ENCODE assay signal across 13 cellular contexts in the genomic region with DNA sequence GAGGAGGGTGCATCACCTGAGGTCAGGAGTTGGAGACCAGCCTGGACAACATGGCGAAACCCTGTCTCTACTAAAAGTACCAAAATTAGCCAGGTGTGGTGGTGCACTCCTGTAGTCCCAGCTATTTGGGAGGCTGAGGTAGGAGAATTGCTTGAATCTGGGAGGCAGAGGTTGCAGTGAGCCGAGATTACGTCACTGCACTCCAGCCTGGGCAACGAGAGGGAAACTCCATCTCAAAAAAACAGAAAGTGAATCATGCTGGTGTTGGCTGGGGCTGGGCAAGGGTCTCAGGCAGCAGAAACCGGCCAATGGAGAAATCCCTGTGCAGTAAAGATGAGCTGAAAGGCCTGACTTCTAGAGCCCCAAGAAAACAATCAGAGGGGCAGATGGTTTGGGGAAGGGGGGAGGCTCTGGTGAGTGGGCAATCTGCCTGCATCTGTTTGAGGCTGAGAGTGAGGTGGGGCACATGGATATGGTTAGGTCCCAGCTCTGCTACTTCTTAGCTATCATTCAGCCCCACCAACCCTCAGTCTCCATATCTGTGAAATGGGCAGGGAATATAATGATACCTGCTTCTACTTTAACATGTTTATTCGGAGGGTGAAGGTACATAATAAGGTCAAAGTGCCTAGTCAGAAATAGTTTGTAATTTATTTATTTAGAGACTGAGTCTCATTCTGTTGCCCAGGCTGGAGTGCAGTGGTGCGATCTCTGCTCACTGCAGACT. TPM values are rescaled to one million over a fixed set of nuclear protein-coding genes. Genes with fewer than 3 reads are reported as not detected.
DNase-seq lines count a peak whose midpoint lies in the region; ATAC-seq and TF ChIP-seq lines count a peak whose summit lies in the region.
"Had no signal": no experiment of that assay in that cellular context is flagged by ENCODE, and none has a peak within 500 bp of the region (broad histone marks: within the 10 kb centered on the region; RNA-seq: fewer than 3 reads in every experiment).

No MANE protein-coding gene starts in this region.

- DNase-seq in DMS 273 treated with DMSO at 0.1 percent for 48 hours (lab: John Stamatoyannopoulos, UW) (peak; percentile 8), NCI-H524 treated with DMSO at 0.1 percent for 48 hours (lab: John Stamatoyannopoulos, UW) (peak; percentile 40), type B pancreatic cell (ENCODE audit: extremely low spot score, unreplicated experiment) (no peak), GM13977 (ENCODE audit: low spot score) (no peak), DMS53 treated with DMSO at 0.1 percent for 48 hours (lab: John Stamatoyannopoulos, UW; ENCODE audit: unreplicated experiment) (no peak)
- no peak for DNase-seq in CD4-positive, alpha-beta T cell
- DNase-seq: ACHN; CD4-positive, CD25-positive, alpha-beta regulatory T cell; KBM-7 had no signal

- H3K27me3 Mint-ChIP-seq in brain: no peaks in the 10 kb centered on the region
- no peaks in the 10 kb centered on the region for H3K27me3 Mint-ChIP-seq in type B pancreatic cell
- H3K27me3 Mint-ChIP-seq in CD4-positive, alpha-beta T cell: peaks cover 3% of the 10 kb centered on the region

- H3K9me3 Mint-ChIP-seq in brain: peaks cover 0 to 2% (median 0%) of the 10 kb centered on the region in 5 experiments
- no peaks in the 10 kb centered on the region for H3K9me3 Mint-ChIP-seq in type B pancreatic cell
- H3K9me3 Mint-ChIP-seq in CD4-positive, alpha-beta T cell: no peaks in the 10 kb centered on the region
- H3K9me3 Mint-ChIP-seq: CD4-positive, CD25-positive, alpha-beta regulatory T cell had no signal

- no peak for TF ChIP-seq CTCF in brain (conservative IDR thresholded peaks at IDR 0.05)
- TF ChIP-seq CTCF in type B pancreatic cell (conservative IDR thresholded peaks at IDR 0.05): no peak
- no peak for TF ChIP-seq CTCF in GM13977 (IDR thresholded peaks at IDR 0.05; ENCODE audit: extremely low read depth, insufficient read depth, missing control alignments)
- no peak for TF ChIP-seq CTCF in CD4-positive, alpha-beta T cell (IDR thresholded peaks at IDR 0.05)

- in situ Hi-C loops in GM13977 (cut with MboI; ENCODE audit: low pct_unique_long_range_greater_than_20kb, low sequenced_read_pairs, unreplicated experiment): no loop called here

- CTCF ChIA-PET in CD4-positive, alpha-beta T cell (lab: Charles Lee): no interaction called here

- no peak for ATAC-seq in CD4-positive, alpha-beta T cell (ENCODE audit: poor library complexity)
- ATAC-seq: HCT116 had no signal

- POLR2A ChIA-PET in CD4-positive, alpha-beta T cell (lab: Charles Lee): no interaction called here

- H3K4me1 Mint-ChIP-seq in brain: peaks cover 21% of the 10 kb centered on the region
- peaks cover 12% of the 10 kb centered on the region for H3K4me1 Mint-ChIP-seq in type B pancreatic cell (ENCODE audit: unreplicated experiment)
- H3K4me1 Mint-ChIP-seq in CD4-positive, alpha-beta T cell (ENCODE audit: low read depth): no peaks in the 10 kb centered on the region
- H3K4me1 Mint-ChIP-seq: CD4-positive, CD25-positive, alpha-beta regulatory T cell had no signal

- H3K27ac ChIP-seq in CD4-positive, alpha-beta T cell (ENCODE audit: low read depth, low read length): no peak overlapping the region
- H3K27ac ChIP-seq: BLaER1 treated with 17β-estradiol and CSF1 and Interleukin-3, amounts not matched to agents 10 nM and 100 nM; HL-60 had no signal

- H3K36me3 Mint-ChIP-seq in brain: no peaks in the 10 kb centered on the region
- no peaks in the 10 kb centered on the region for H3K36me3 Mint-ChIP-seq in type B pancreatic cell
- H3K36me3 Mint-ChIP-seq in CD4-positive, alpha-beta T cell (ENCODE audit: low read depth): no peaks in the 10 kb centered on the region
- H3K36me3 Mint-ChIP-seq: CD4-positive, CD25-positive, alpha-beta regulatory T cell had no signal

- no peaks in the 10 kb centered on the region for H3K27me3 ChIP-seq in CD4-positive, alpha-beta T cell (ENCODE audit: control insufficient read depth, insufficient read depth, low read length)
- H3K27me3 ChIP-seq: BLaER1 treated with 17β-estradiol and CSF1 and Interleukin-3, amounts not matched to agents 10 nM and 100 nM had no signal

- H3K27ac Mint-ChIP-seq in brain: peak overlapping the region in 4 of 5 experiments; percentile 11 to 83 (median 40)
- H3K27ac Mint-ChIP-seq in type B pancreatic cell: peak overlapping the region; percentile 18
- no peak overlapping the region for H3K27ac Mint-ChIP-seq in CD4-positive, alpha-beta T cell
- H3K27ac Mint-ChIP-seq: CD4-positive, CD25-positive, alpha-beta regulatory T cell had no signal

- H3K9me3 ChIP-seq in CD4-positive, alpha-beta T cell (ENCODE audit: control insufficient read depth, low read length): no peaks in the 10 kb centered on the region
- H3K9me3 ChIP-seq: BLaER1 treated with 17β-estradiol and CSF1 and Interleukin-3, amounts not matched to agents 10 nM and 100 nM had no signal

- intact Hi-C loops in CD4-positive, alpha-beta T cell (cut with DNase I, micrococcal nuclease): loop anchor here in 1 of 2 experiments (5.0 kb wide), 1 partner anchor 64 kb away; no protein-coding TSS in a partner anchor

- H3K4me3 Mint-ChIP-seq in brain (no peak overlapping the region), type B pancreatic cell (no peak overlapping the region)
- H3K4me3 Mint-ChIP-seq in CD4-positive, alpha-beta T cell: no peak overlapping the region
- H3K4me3 Mint-ChIP-seq: CD4-positive, CD25-positive, alpha-beta regulatory T cell had no signal

RNA-seq across cellular contexts. Expression of a gene that starts 21.3 kb away (rescaled TPM):
- 1,091 TPM for polyA plus RNA-seq in brain (ENCODE audit: insufficient read depth, low read depth, low replicate concordance)
- 400 and 501 TPM in 2 replicates for total RNA-seq in type B pancreatic cell (ENCODE audit: low replicate concordance)
- total RNA-seq in CD4-positive, alpha-beta T cell: 100 to 1,000 TPM; 112 to 116 TPM

RNA-seq across cellular contexts. Expression of a gene that starts 29.5 kb away (rescaled TPM):
- 10.9 TPM for polyA plus RNA-seq in brain (ENCODE audit: insufficient read depth, low read depth, low replicate concordance)
- 46.6 and 65.2 TPM in 2 replicates for total RNA-seq in type B pancreatic cell (ENCODE audit: low replicate concordance)
- total RNA-seq in CD4-positive, alpha-beta T cell: 10 to 100 TPM; 33.0 to 34.3 TPM

RNA-seq across cellular contexts. Expression of a gene that starts 29.6 kb away (rescaled TPM):
- polyA plus RNA-seq in brain (ENCODE audit: insufficient read depth, low read depth, low replicate concordance): 25.4 TPM
- 27.7 and 33.9 TPM in 2 replicates for total RNA-seq in type B pancreatic cell (ENCODE audit: low replicate concordance)
- 10 to 100 TPM; 18.6 to 19.4 TPM for total RNA-seq in CD4-positive, alpha-beta T cell

RNA-seq across cellular contexts. Expression of a gene that starts 47.7 kb away (rescaled TPM):
- 69.7 TPM for polyA plus RNA-seq in brain (ENCODE audit: insufficient read depth, low read depth, low replicate concordance)
- 22.0 and 71.7 TPM in 2 replicates for total RNA-seq in type B pancreatic cell (ENCODE audit: low replicate concordance)
- not detected for total RNA-seq in CD4-positive, alpha-beta T cell
- total RNA-seq: CD4-positive, CD25-positive, alpha-beta regulatory T cell had no signal
- polyA plus RNA-seq: CD4-positive, CD25-positive, alpha-beta regulatory T cell had no signal

RNA-seq across cellular contexts. Expression of a gene that starts 52.9 kb away (rescaled TPM):
- 182 TPM for polyA plus RNA-seq in brain (ENCODE audit: insufficient read depth, low read depth, low replicate concordance)
- total RNA-seq in type B pancreatic cell (ENCODE audit: low replicate concordance): 226 and 248 TPM in 2 replicates
- 100 to 1,000 TPM; 124 TPM for total RNA-seq in CD4-positive, alpha-beta T cell

Comparison
In these comparisons a context has a peak if more than half of its experiments do, and no peak if none do; other contexts are left out.
1. DNase-seq: peak in DMS 273 treated with DMSO at 0.1 percent for 48 hours (single experiment) and NCI-H524 treated with DMSO at 0.1 percent for 48 hours (single experiment); none in type B pancreatic cell (single experiment), GM13977 (single experiment), CD4-positive, alpha-beta T cell (0 of 10) and DMS53 treated with DMSO at 0.1 percent for 48 hours (single experiment).